In the genomic region with DNA sequence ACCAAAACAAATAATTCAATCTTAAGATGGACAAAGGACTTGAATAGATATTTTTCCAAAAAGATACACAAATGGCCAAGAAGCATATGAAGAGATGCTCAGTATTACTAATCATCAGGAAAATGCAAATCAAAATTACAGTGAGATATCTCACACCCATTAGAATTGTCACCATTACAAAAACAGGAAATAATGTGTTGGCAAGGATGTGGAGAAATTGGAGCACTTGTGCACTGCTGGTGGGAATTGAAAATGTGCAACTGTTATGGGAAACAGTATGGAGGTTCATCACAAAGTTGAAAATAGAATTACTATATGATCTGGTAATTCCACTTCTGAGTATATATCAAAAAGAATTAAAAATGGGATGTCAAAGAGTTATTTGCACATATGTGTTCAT, we compare ENCODE assay signal across 1 cellular context.
TF ChIP-seq lines count a peak whose summit lies in the region.

No MANE protein-coding gene starts in this region.

TF ChIP-seq in endothelial cell of umbilical vein, 7 proteins besides CTCF, POLR2A, EP300 and RAD21 (continued from another document):
- TF ChIP-seq EZH2 (IDR thresholded peaks at IDR 0.05; ENCODE audit: borderline replicate concordance, low read depth, low read length, severe bottlenecking): no peak
- TF ChIP-seq POLR2AphosphoS5 (IDR thresholded peaks at IDR 0.05; ENCODE audit: insufficient read depth, low read depth, low read length): no peak
- no peak for TF ChIP-seq JUN (IDR thresholded peaks at IDR 0.05; ENCODE audit: borderline replicate concordance, insufficient read depth, insufficient read length, low read depth)
- TF ChIP-seq, protein P1, sequence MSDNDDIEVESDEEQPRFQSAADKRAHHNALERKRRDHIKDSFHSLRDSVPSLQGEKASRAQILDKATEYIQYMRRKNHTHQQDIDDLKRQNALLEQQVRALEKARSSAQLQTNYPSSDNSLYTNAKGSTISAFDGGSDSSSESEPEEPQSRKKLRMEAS (IDR thresholded peaks at IDR 0.05; ENCODE audit: insufficient read depth, insufficient read length): no peak
